In the genomic region with DNA sequence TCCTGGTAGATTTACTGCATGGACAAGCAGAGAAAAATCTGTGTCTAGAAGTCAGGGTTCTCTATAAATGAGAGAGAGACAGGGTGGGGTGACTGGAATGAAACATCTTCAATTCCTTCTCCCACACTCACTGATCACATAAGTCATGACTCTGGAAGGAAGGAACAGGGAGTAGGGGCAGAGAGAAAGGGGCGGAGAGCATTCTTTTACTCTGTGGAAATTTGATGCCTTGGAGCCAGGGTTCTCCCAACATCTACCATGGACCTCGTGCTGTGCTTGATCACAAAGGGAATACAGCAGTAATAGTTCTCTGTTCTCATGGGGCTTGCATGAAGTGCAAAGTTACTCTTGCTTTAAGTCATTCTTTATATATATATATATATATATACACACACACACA, we compare ENCODE assay signal across 31 cellular contexts. TPM values are rescaled to one million over a fixed set of nuclear protein-coding genes. Genes with fewer than 3 reads are reported as not detected.
"Had no signal": no experiment of that assay in that cellular context is flagged by ENCODE, and none has a peak within 500 bp of the region (broad histone marks: within the 10 kb centered on the region; RNA-seq: fewer than 3 reads in every experiment).

No MANE protein-coding gene starts in this region.

- H3K27me3 Mint-ChIP-seq: activated CD4-positive, alpha-beta T cell treated with anti-CD3 and anti-CD28 coated beads, Interleukin-2, amount 10 ng/mL, durations not matched to agents 24 days and 14 days had no signal

- H3K9me3 Mint-ChIP-seq: activated CD4-positive, alpha-beta T cell treated with anti-CD3 and anti-CD28 coated beads, Interleukin-2, amount 10 ng/mL, durations not matched to agents 24 days and 14 days; activated CD8-positive, alpha-beta T cell treated with anti-CD3 and anti-CD28 coated beads for 36 hours; activated naive CD4-positive, alpha-beta T cell treated with anti-CD3 and anti-CD28 coated beads, Interleukin-2, amount 50 U/mL, for 24 hours; activated naive CD8-positive, alpha-beta T cell treated with anti-CD3 and anti-CD28 coated beads, Interleukin-2, amount 10 ng/mL, durations not matched to agents 7 days and 5 days; activated T-helper 2 cell treated with anti-CD3 and anti-CD28 coated beads, Interferon-gamma antibody, Interleukin-2, Interleukin-4, amounts not matched to agents 10 μg/mL and 5 μg/mL and 100 μg/mL, durations not matched to agents 14 hours and 24 hours and 36 hours had no signal

- H3K27ac ChIP-seq: ascending aorta, cardiac muscle cell, KMS-11, PC-9, SK-N-MC, WERI-Rb-1 had no signal

- H3K36me3 ChIP-seq: ascending aorta, cardiac muscle cell, WERI-Rb-1 had no signal

- H3K27ac Mint-ChIP-seq: activated CD4-positive, alpha-beta T cell treated with anti-CD3 and anti-CD28 coated beads, Interleukin-2, amount 10 ng/mL, durations not matched to agents 24 days and 14 days; activated CD8-positive, alpha-beta T cell treated with anti-CD3 and anti-CD28 coated beads for 36 hours; activated naive CD4-positive, alpha-beta T cell treated with anti-CD3 and anti-CD28 coated beads, Interleukin-2, amount 50 U/mL, for 24 hours; activated naive CD8-positive, alpha-beta T cell treated with anti-CD3 and anti-CD28 coated beads, Interleukin-2, amount 10 ng/mL, durations not matched to agents 7 days and 5 days; activated T-helper 2 cell treated with anti-CD3 and anti-CD28 coated beads, Interferon-gamma antibody, Interleukin-2, Interleukin-4, amounts not matched to agents 10 μg/mL and 5 μg/mL and 100 μg/mL, durations not matched to agents 14 hours and 24 hours and 36 hours had no signal

- DNase-seq: activated CD4-positive, alpha-beta T cell treated with anti-CD3 and anti-CD28 coated beads, Interleukin-2, amount 10 ng/mL, durations not matched to agents 24 days and 14 days; activated CD4-positive, alpha-beta T cell treated with anti-CD3 and anti-CD28 coated beads, Interleukin-2, amount 50 U/mL, for 4 hours; activated CD8-positive, alpha-beta T cell treated with anti-CD3 and anti-CD28 coated beads for 36 hours; activated gamma-delta T cell; activated naive CD4-positive, alpha-beta T cell treated with Interleukin-2 at 50 U/mL for 16 hours; activated naive CD8-positive, alpha-beta T cell treated with anti-CD3 and anti-CD28 coated beads, Interleukin-2, amount 10 ng/mL, durations not matched to agents 7 days and 5 days; activated T-cell treated with anti-CD3 and anti-CD28 coated beads, Interleukin-2, amount 50 U/mL, for 1 hour; amygdala; MM.1S; MV-4-11; NCI-H187; NCI-H2029 treated with DMSO at 0.1 percent for 48 hours; NCI-H226; NCI-H446 treated with DMSO at 0.1 percent for 48 hours; NCI-H524; NK-92 treated with Interleukin-12 subunit alpha and Interleukin-12 subunit beta, amount 100 ng/mL, for 24 hours; PC-9; Right ventricle myocardium superior; T1000; WERI-Rb-1 had no signal

- H3K4me1 Mint-ChIP-seq: activated CD4-positive, alpha-beta T cell treated with anti-CD3 and anti-CD28 coated beads, Interleukin-2, amount 10 ng/mL, durations not matched to agents 24 days and 14 days; activated naive CD4-positive, alpha-beta T cell treated with anti-CD3 and anti-CD28 coated beads, Interleukin-2, amount 50 U/mL, for 24 hours; activated naive CD8-positive, alpha-beta T cell treated with anti-CD3 and anti-CD28 coated beads, Interleukin-2, amount 10 ng/mL, durations not matched to agents 7 days and 5 days; central memory CD8-positive, alpha-beta T cell had no signal

- H3K4me3 ChIP-seq: ascending aorta, cardiac muscle cell, PC-9, SK-N-MC had no signal

- ATAC-seq: activated CD8-positive, alpha-beta T cell treated with anti-CD3 and anti-CD28 coated beads for 36 hours had no signal

- H3K36me3 Mint-ChIP-seq: activated naive CD4-positive, alpha-beta T cell treated with anti-CD3 and anti-CD28 coated beads, Interleukin-2, amount 50 U/mL, for 24 hours; activated naive CD8-positive, alpha-beta T cell treated with anti-CD3 and anti-CD28 coated beads, Interleukin-2, amount 10 ng/mL, durations not matched to agents 7 days and 5 days had no signal

- H3K27me3 ChIP-seq: ascending aorta had no signal

- H3K4me3 Mint-ChIP-seq: activated CD4-positive, alpha-beta T cell treated with anti-CD3 and anti-CD28 coated beads, Interleukin-2, amount 10 ng/mL, durations not matched to agents 24 days and 14 days; activated CD8-positive, alpha-beta T cell treated with anti-CD3 and anti-CD28 coated beads for 36 hours; activated naive CD4-positive, alpha-beta T cell treated with anti-CD3 and anti-CD28 coated beads, Interleukin-2, amount 50 U/mL, for 24 hours; activated naive CD8-positive, alpha-beta T cell treated with anti-CD3 and anti-CD28 coated beads, Interleukin-2, amount 10 ng/mL, durations not matched to agents 7 days and 5 days; central memory CD8-positive, alpha-beta T cell had no signal

RNA-seq across cellular contexts. Expression of a gene that starts 42.9 kb away (rescaled TPM):
- total RNA-seq: activated CD4-positive, alpha-beta T cell treated with anti-CD3 and anti-CD28 coated beads, Interleukin-2, amount 10 ng/mL, durations not matched to agents 24 days and 14 days; activated CD8-positive, alpha-beta memory T cell treated with anti-CD3 and anti-CD28 coated beads for 36 hours; activated CD8-positive, alpha-beta T cell treated with anti-CD3 and anti-CD28 coated beads for 36 hours; activated naive CD8-positive, alpha-beta T cell treated with anti-CD3 and anti-CD28 coated beads, Interleukin-2, amount 10 ng/mL, durations not matched to agents 7 days and 5 days; activated T-helper 2 cell treated with anti-CD3 and anti-CD28 coated beads, Interferon-gamma antibody, Interleukin-2, Interleukin-4, amounts not matched to agents 10 μg/mL and 5 μg/mL and 100 μg/mL, durations not matched to agents 14 hours and 24 hours and 36 hours; OCI-LY7; PC-9; T-helper 1 cell treated with Interleukin-12 subunit alpha and Interleukin-12 subunit beta and Interleukin-4 antibody, amounts not matched to agents 30 ng/mL and 1 ng/mL, for 36 hours; T-helper 2 cell treated with Interferon-gamma antibody and Interleukin-4, amounts not matched to agents 100 ng/mL and 5 ng/mL, for 36 hours had no signal
